27 cellular contexts compared by ENCODE assay signal in genomic region chr4:73751830-73752229, GRCh38. TPM values are rescaled to one million over a fixed set of nuclear protein-coding genes. Genes with fewer than 3 reads are reported as not detected.
DNase-seq lines count a peak whose midpoint lies in the region; ATAC-seq, FAIRE-seq and TF ChIP-seq lines count a peak whose summit lies in the region.
"Had no signal": no experiment of that assay in that cellular context is flagged by ENCODE, and none has a peak within 500 bp of the region (broad histone marks: within the 10 kb centered on the region; RNA-seq: fewer than 3 reads in every experiment).

No MANE protein-coding gene starts in this region.

- H2AFZ ChIP-seq in HepG2 (ENCODE audit: low read length), result no peak overlapping the region
- no peak overlapping the region for H2AFZ ChIP-seq in IMR-90 (replicated peaks; ENCODE audit: low read length, poor library complexity)
- no peak overlapping the region for H2AFZ ChIP-seq in K562 (ENCODE audit: low read depth, low read length)
- peak overlapping the region; percentile 53 for H2AFZ ChIP-seq in smooth muscle cell (ENCODE audit: low read depth)

- H3K9me1 ChIP-seq in IMR-90 (ENCODE audit: insufficient read depth, low read length) (0 out of 2 replicates have a peak, but pooled peaks cover 4% of the 10 kb centered on the region), K562 (ENCODE audit: control insufficient read depth, insufficient read depth, low read length) (no peaks in the 10 kb centered on the region)

- BruUV-seq in HepG2 (replicated peaks; lab: Mats Ljungman, UMichigan) (no TSS peak), IMR-90 (replicated peaks; lab: Mats Ljungman, UMichigan) (no TSS peak), K562 (replicated peaks; lab: Mats Ljungman, UMichigan) (no TSS peak)

- no peaks in the 10 kb centered on the region for H3K79me2 ChIP-seq in HepG2 (ENCODE audit: insufficient read depth, low read length)
- no peaks in the 10 kb centered on the region for H3K79me2 ChIP-seq in K562 (ENCODE audit: control insufficient read depth, insufficient read depth, low read length)
- no peaks in the 10 kb centered on the region for H3K79me2 ChIP-seq in smooth muscle cell (ENCODE audit: low read depth)

- H2AK9ac ChIP-seq in IMR-90 (replicated peaks; ENCODE audit: low read depth, low read length, poor library complexity), result no peak overlapping the region

- intact Hi-C loops in HepG2 (cut with micrococcal nuclease; ENCODE audit: unreplicated experiment), result no loop called here
- intact Hi-C loops in right lobe of liver (cut with DNase I), result no loop called here
- intact Hi-C loops in IMR-90 (cut with micrococcal nuclease), result no loop called here
- intact Hi-C loops in K562 (cut with micrococcal nuclease), result no loop called here
- intact Hi-C loops in left cardiac atrium (cut with DNase I), result no loop called here

- no peaks in the 10 kb centered on the region for H3K79me1 ChIP-seq in IMR-90 (ENCODE audit: low read depth in 1 of 2, low read length in 2 of 2)

- no peak overlapping the region for H3K4me3 ChIP-seq in HepG2 (replicated peaks in 1 of 3; ENCODE audit: insufficient read depth in 1 of 3, low read depth in 2 of 3, low read length in 3 of 3)
- H3K4me3 ChIP-seq in right lobe of liver, result no peak overlapping the region
- H3K4me3 ChIP-seq in IMR-90 (ENCODE audit: insufficient read depth, low read depth, low read length), result no peak overlapping the region
- no peak overlapping the region for H3K4me3 ChIP-seq in K562
- H3K4me3 ChIP-seq in smooth muscle cell, result no peak overlapping the region
- H3K4me3 ChIP-seq: BLaER1 treated with 17β-estradiol and CSF1 and Interleukin-3, amounts not matched to agents 10 nM and 100 nM; GM12878 had no signal

- H3K4me2 ChIP-seq in HepG2 (ENCODE audit: low read depth, low read length), result no peak overlapping the region
- H3K4me2 ChIP-seq in IMR-90 (ENCODE audit: low read depth, low read length), result no peak overlapping the region
- H3K4me2 ChIP-seq in K562 (ENCODE audit: insufficient read depth, low read length), result no peak overlapping the region
- no peak overlapping the region for H3K4me2 ChIP-seq in smooth muscle cell

- H3K27ac ChIP-seq in HepG2 (ENCODE audit: extremely low read length, insufficient read depth, low read length) (no peak overlapping the region), right lobe of liver (no peak overlapping the region), IMR-90 (ENCODE audit: insufficient read depth, low read length) (no peak overlapping the region), K562 (ENCODE audit: extremely low read depth, low read depth, low read length) (no peak overlapping the region), smooth muscle cell (ENCODE audit: low read depth) (no peak overlapping the region)
- H3K27ac ChIP-seq: 22Rv1, C4-2B had no signal

- H2AK5ac ChIP-seq in IMR-90 (ENCODE audit: low read depth, low read length), result no peak overlapping the region

- no peak overlapping the region for H3K18ac ChIP-seq in IMR-90 (ENCODE audit: low read depth, low read length)

- H4K8ac ChIP-seq in IMR-90 (ENCODE audit: low read depth in 2 of 2, low read length in 2 of 2), result no peak overlapping the region

- no peaks in the 10 kb centered on the region for H3K9me3 ChIP-seq in HepG2 (ENCODE audit: low read length)
- no peaks in the 10 kb centered on the region for H3K9me3 ChIP-seq in right lobe of liver
- no peaks in the 10 kb centered on the region for H3K9me3 ChIP-seq in IMR-90 (ENCODE audit: control insufficient read depth, insufficient read depth, low read length)
- no peaks in the 10 kb centered on the region for H3K9me3 ChIP-seq in K562 (replicated peaks; ENCODE audit: control insufficient read depth, insufficient read depth, low read depth, low read length)
- H3K9me3 ChIP-seq in smooth muscle cell (replicated peaks; ENCODE audit: low read depth), result no peaks in the 10 kb centered on the region
- H3K9me3 ChIP-seq: BLaER1 treated with 17β-estradiol and CSF1 and Interleukin-3, amounts not matched to agents 10 nM and 100 nM had no signal

- H3K36me3 ChIP-seq in HepG2 (replicated peaks in 1 of 2; ENCODE audit: control insufficient read depth in 1 of 2, insufficient read depth in 2 of 2, low read length in 2 of 2) (no peaks in the 10 kb centered on the region), right lobe of liver (no peaks in the 10 kb centered on the region), IMR-90 (ENCODE audit: control insufficient read depth, insufficient read depth, low read length) (no peaks in the 10 kb centered on the region), K562 (ENCODE audit: control insufficient read depth, insufficient read depth, low read length) (no peaks in the 10 kb centered on the region), smooth muscle cell (ENCODE audit: low read depth) (no peaks in the 10 kb centered on the region)
- H3K36me3 ChIP-seq: BLaER1 treated with 17β-estradiol and CSF1 and Interleukin-3, amounts not matched to agents 10 nM and 100 nM had no signal

- ATAC-seq in HepG2 (no peak), right lobe of liver (no peak), IMR-90 (ENCODE audit: low read depth) (no peak), K562 (no peak), left cardiac atrium (no peak)

- no peaks in the 10 kb centered on the region for H4K20me1 ChIP-seq in HepG2 (ENCODE audit: insufficient read depth, low read length)
- H4K20me1 ChIP-seq in IMR-90 (ENCODE audit: insufficient read depth, low read length), result no peaks in the 10 kb centered on the region
- no peaks in the 10 kb centered on the region for H4K20me1 ChIP-seq in K562 (replicated peaks; ENCODE audit: control insufficient read depth, insufficient read depth, low read length)
- no peaks in the 10 kb centered on the region for H4K20me1 ChIP-seq in smooth muscle cell (ENCODE audit: low read depth)
- H4K20me1 ChIP-seq: BLaER1 treated with 17β-estradiol and CSF1 and Interleukin-3, amounts not matched to agents 10 nM and 100 nM had no signal

- H2BK5ac ChIP-seq in IMR-90 (ENCODE audit: low read depth, low read length, poor library complexity, severe bottlenecking), result no peak overlapping the region

- TF ChIP-seq POLR2A in HepG2 (IDR thresholded peaks at IDR 0.05; ENCODE audit: insufficient read depth in 1 of 2, low read depth in 2 of 2, low read length in 2 of 2) (no peak), right lobe of liver (IDR thresholded peaks at IDR 0.05) (no peak), IMR-90 (IDR thresholded peaks at IDR 0.05; ENCODE audit: low read depth, low read length) (no peak), K562 (conservative IDR thresholded peaks at IDR 0.05) (no peak)

- H3K27me3 ChIP-seq in HepG2 (ENCODE audit: control insufficient read depth in 1 of 2, insufficient read depth in 2 of 2, low read length in 2 of 2) (no peaks in the 10 kb centered on the region; a peak in 1 of 5 replicates), right lobe of liver (no peaks in the 10 kb centered on the region), IMR-90 (ENCODE audit: control insufficient read depth, insufficient read depth, low read length) (no peaks in the 10 kb centered on the region; the same call in 1 of the 2 replicates), K562 (ENCODE audit: control insufficient read depth in 2 of 2, insufficient read depth in 2 of 2, low read length in 2 of 2) (no peaks in the 10 kb centered on the region), smooth muscle cell (ENCODE audit: low read depth) (peaks cover 8% of the 10 kb centered on the region)
- H3K27me3 ChIP-seq: BLaER1 treated with 17β-estradiol and CSF1 and Interleukin-3, amounts not matched to agents 10 nM and 100 nM had no signal

- DNase-seq in HepG2 (ENCODE audit: low spot score), result no peak
- no peak for DNase-seq in right lobe of liver
- DNase-seq in IMR-90, result no peak
- DNase-seq in K562 (ENCODE audit: extremely low read depth in 1 of 4, low spot score in 3 of 4), result no peak
- no peak for DNase-seq in smooth muscle cell (lab: John Stamatoyannopoulos, UW; ENCODE audit: unreplicated experiment)
- DNase-seq in left cardiac atrium, result no peak
- DNase-seq in AG08395 (ENCODE audit: low spot score), result no peak
- no peak for DNase-seq in HTR-8/SVneo (ENCODE audit: insufficient read length, low spot score)
- DNase-seq: ACHN; CD4-positive, alpha-beta memory T cell; CD4-positive, CD25-positive, alpha-beta regulatory T cell; CD8-positive, alpha-beta memory T cell; COR-L47; DMS 273 treated with DMSO at 0.1 percent for 48 hours; DMS153; DMS53; DMS79; DND-41; EL; GDM1 had no signal

- no peak for FAIRE-seq in HepG2 (lab: Jason Lieb, UNC)
- no peak for FAIRE-seq in K562 (lab: Jason Lieb, UNC)
- no peak for FAIRE-seq in HTR-8/SVneo (lab: Jason Lieb, UNC)
- FAIRE-seq: GM12892, GM18507 had no signal

- H3K4ac ChIP-seq in IMR-90 (ENCODE audit: low read depth, low read length), result no peak overlapping the region

- TF ChIP-seq CTCF in HepG2 (CRISPR knock-in tag; IDR thresholded peaks at IDR 0.05) (no peak), right lobe of liver (IDR thresholded peaks at IDR 0.05) (no peak), IMR-90 (conservative IDR thresholded peaks at IDR 0.05; ENCODE audit: low read depth, low read length) (no peak), K562 (IDR thresholded peaks at IDR 0.05 in 2 of 3, conservative IDR thresholded peaks at IDR 0.05 in 1 of 3; ENCODE audit: insufficient read depth in 2 of 3, low read depth in 1 of 3, low read length in 3 of 3) (no peak), smooth muscle cell (IDR thresholded peaks at IDR 0.05; ENCODE audit: borderline replicate concordance, insufficient read depth, poor library complexity, severe bottlenecking) (no peak)

- no peak overlapping the region for H2BK120ac ChIP-seq in IMR-90 (ENCODE audit: low read depth, low read length)

- no peak overlapping the region for H3K23ac ChIP-seq in IMR-90 (ENCODE audit: low read depth, low read length)

- TF ChIP-seq EP300 in HepG2 (IDR thresholded peaks at IDR 0.05; ENCODE audit: low read depth in 2 of 2, low read length in 2 of 2) (no peak), HepG2 (CRISPR knock-in tag; IDR thresholded peaks at IDR 0.05; ENCODE audit: borderline replicate concordance) (no peak), K562 (IDR thresholded peaks at IDR 0.05; ENCODE audit: low read length) (no peak)

- H3K4me1 ChIP-seq in HepG2 (ENCODE audit: insufficient read depth, low read length) (no peaks in the 10 kb centered on the region), right lobe of liver (no peaks in the 10 kb centered on the region), IMR-90 (ENCODE audit: control insufficient read depth, insufficient read depth, low read length) (no peaks in the 10 kb centered on the region), K562 (replicated peaks in 1 of 2; ENCODE audit: control insufficient read depth in 2 of 2, insufficient read depth in 2 of 2, low read length in 2 of 2) (peaks cover 0 to 6% of the 10 kb centered on the region in 2 experiments; a peak in 1 of 5 replicates), smooth muscle cell (ENCODE audit: low read depth) (no peaks in the 10 kb centered on the region)

- H4K91ac ChIP-seq in IMR-90 (ENCODE audit: insufficient read depth, low read depth, low read length), result no peak overlapping the region

- WGBS in HepG2 (ENCODE audit: low lambda C conversion rate), result 3% methylated on average over 1 of the region's 1 CpG
- 80% methylated on average over 1 of the region's 1 CpG for WGBS in right lobe of liver (ENCODE audit: insufficient coverage, low coverage, low lambda C conversion rate, missing lambda C conversion rate)
- WGBS in IMR-90 (ENCODE audit: extremely low coverage in 2 of 2, insufficient read length in 1 of 2), 2 experiments, result no CpG with 5 or more reads among the region's 1 CpG
- 92% methylated on average over 1 of the region's 1 CpG for WGBS in K562 (ENCODE audit: insufficient coverage, low coverage, missing lambda C conversion rate)
- WGBS in smooth muscle cell (ENCODE audit: low lambda C conversion rate), result 96% methylated on average over 1 of the region's 1 CpG

- H2BK15ac ChIP-seq in IMR-90 (ENCODE audit: low read depth, low read length), result no peak overlapping the region

- no peak overlapping the region for H4K5ac ChIP-seq in IMR-90 (ENCODE audit: low read depth, low read length)

- POLR2A ChIA-PET in HepG2 (lab: Yijun Ruan, JAX), result no interaction called here
- POLR2A ChIA-PET in IMR-90 (lab: Charles Lee; ENCODE audit: unreplicated experiment), result no interaction called here
- POLR2A ChIA-PET in K562 (lab: Yijun Ruan, JAX), result no interaction called here

- dilution Hi-C loops in IMR-90 (cut with HindIII; ENCODE audit: low sequenced_read_pairs, unreplicated experiment), result no loop called here

- no peak overlapping the region for H3K56ac ChIP-seq in IMR-90 (ENCODE audit: extremely low read depth, insufficient read depth, low read length)

- TF ChIP-seq RAD21 in HepG2 (CRISPR knock-in tag; IDR thresholded peaks at IDR 0.05) (no peak), IMR-90 (IDR thresholded peaks at IDR 0.05; ENCODE audit: low read length) (no peak), K562 (CRISPR knock-in tag; conservative IDR thresholded peaks at IDR 0.05 in 1 of 2, IDR thresholded peaks at IDR 0.05 in 1 of 2) (no peak)

- H2BK20ac ChIP-seq in IMR-90 (ENCODE audit: low read depth, low read length), result no peak overlapping the region

- H3K14ac ChIP-seq in IMR-90 (replicated peaks; ENCODE audit: low read depth, low read length), result no peak overlapping the region

- in situ Hi-C loops in HepG2 (cut with HindIII; ENCODE audit: extremely low pct_ligation_motif_present, low pct_unique_long_range_greater_than_20kb), result no loop called here
- in situ Hi-C loops in IMR-90 (cut with MboI; ENCODE audit: low sequenced_read_pairs), result no loop called here
- in situ Hi-C loops in K562 (cut with MboI), result no loop called here

- H3F3A ChIP-seq in smooth muscle cell (ENCODE audit: low read depth), result no peaks in the 10 kb centered on the region

- CTCF ChIA-PET in HepG2 (lab: Yijun Ruan, JAX; ENCODE audit: low intra/inter-chr PET ratio, low total read pairs) (no interaction called here), IMR-90 (lab: Yijun Ruan, JAX) (no interaction called here), K562 (lab: Yijun Ruan, JAX; ENCODE audit: low intra/inter-chr PET ratio) (no interaction called here)

- H3K9ac ChIP-seq in HepG2 (ENCODE audit: insufficient read depth, low read depth, low read length), result no peak overlapping the region
- H3K9ac ChIP-seq in IMR-90 (ENCODE audit: low read depth, low read length), result no peak overlapping the region
- H3K9ac ChIP-seq in K562 (ENCODE audit: insufficient read depth in 1 of 2, low read depth in 2 of 2, low read length in 2 of 2), result no peak overlapping the region
- no peak overlapping the region for H3K9ac ChIP-seq in smooth muscle cell (ENCODE audit: low read depth)
- H3K9ac ChIP-seq: BLaER1 treated with 17β-estradiol and CSF1 and Interleukin-3, amounts not matched to agents 10 nM and 100 nM had no signal

RNA-seq across cellular contexts. Expression of gene CXCL8, which starts 11.5 kb away (rescaled TPM):
- total RNA-seq in HepG2 (2016; rRNA removed; fragmentation: Illumina TruSeq; extraction: Trizol), result 4.9 and 7.8 TPM in 2 replicates
- 6.3 TPM in 2 replicates for total RNA-seq in HepG2 (2016; cell fraction: cytosol; rRNA removed; fragmentation: Illumina TruSeq; extraction: Trizol; ENCODE audit: low read depth)
- 4.5 and 8.5 TPM in 2 replicates for total RNA-seq in HepG2 (2016; cell fraction: insoluble cytoplasmic fraction; rRNA removed; fragmentation: Illumina TruSeq; extraction: Trizol)
- 8.4 and 12.9 TPM in 2 replicates for total RNA-seq in HepG2 (2016; cell fraction: membrane; rRNA removed; fragmentation: Illumina TruSeq; extraction: Trizol)
- total RNA-seq in HepG2 (2016; cell fraction: nucleus; rRNA removed; fragmentation: Illumina TruSeq; extraction: Trizol), result 10.4 and 13.0 TPM in 2 replicates
- polyA plus RNA-seq in HepG2 (2011; rRNA removed), result 1.2 and 1.8 TPM in 2 replicates
- 0.40 and 0.65 TPM in 2 replicates for polyA plus RNA-seq in HepG2 (2011; cell fraction: cytosol; rRNA removed)
- polyA plus RNA-seq in HepG2 (2011; cell fraction: nucleus; rRNA removed), result 0.24 and 0.33 TPM in 2 replicates
- polyA plus RNA-seq in HepG2 (2012), result 0.21 and 0.87 TPM in 2 replicates
- polyA plus RNA-seq in HepG2 (2016; cell fraction: cytosol; fragmentation: Illumina TruSeq; extraction: Trizol; ENCODE audit: low read depth), result 2.0 and 2.3 TPM in 2 replicates
- polyA plus RNA-seq in HepG2 (2016; cell fraction: insoluble cytoplasmic fraction; fragmentation: Illumina TruSeq; extraction: Trizol; ENCODE audit: low read depth), result 3.1 TPM in 2 replicates
- polyA plus RNA-seq in HepG2 (2016; cell fraction: membrane; fragmentation: Illumina TruSeq; extraction: Trizol; ENCODE audit: low read depth), result 2.6 and 3.7 TPM in 2 replicates
- 12.4 and 13.0 TPM in 2 replicates for polyA plus RNA-seq in HepG2 (2016; cell fraction: nucleus; fragmentation: Illumina TruSeq; extraction: Trizol; ENCODE audit: insufficient read depth, low read depth)
- 0.60 and 2.4 TPM in 2 replicates for polyA minus RNA-seq in HepG2 (2011; rRNA and poly(A)+ RNA removed; ENCODE audit: low replicate concordance)
- polyA minus RNA-seq in HepG2 (2011; cell fraction: cytosol; rRNA and poly(A)+ RNA removed), result 0.62 and 1.3 TPM in 2 replicates
- polyA minus RNA-seq in HepG2 (2011; cell fraction: nucleus; rRNA and poly(A)+ RNA removed), result 1.2 and 1.9 TPM in 2 replicates
- 10 to 100 TPM in 3 of 6 experiments, 1 to 10 TPM in 1, under 1 TPM in 2; 0.31 to 32.8 (median 12.9) TPM for total RNA-seq in right lobe of liver
- 2.7 and 3.3 TPM in 2 replicates for total RNA-seq in IMR-90 (2012; rRNA removed)
- polyA plus RNA-seq in IMR-90 (2012; rRNA removed), result 2.2 and 3.0 TPM in 2 replicates
- polyA plus RNA-seq in IMR-90 (2012; cell fraction: cytosol; rRNA removed), result 0.67 and 2.0 TPM in 2 replicates
- 0.67 and 14.4 TPM in 2 replicates for polyA plus RNA-seq in IMR-90 (2012; cell fraction: nucleus; rRNA removed; ENCODE audit: low replicate concordance)
- total RNA-seq in K562 (2011; cell fraction: chromatin; rRNA removed; ENCODE audit: low replicate concordance), result 5.3 and 6.5 TPM in 2 replicates
- 5.8 and 9.7 TPM in 2 replicates for total RNA-seq in K562 (2011; cell fraction: nucleolus; rRNA removed)
- total RNA-seq in K562 (2011; cell fraction: nucleoplasm; rRNA removed), result 6.0 and 11.8 TPM in 2 replicates
- total RNA-seq in K562 (2014; rRNA removed), result 1.8 and 2.2 TPM in 2 replicates
- total RNA-seq in K562 (2014; rRNA removed; fragmentation: Illumina TruSeq; extraction: Trizol), result 4.8 and 6.2 TPM in 2 replicates
- 1.0 and 1.6 TPM in 2 replicates for total RNA-seq in K562 (2015; rRNA removed; fragmentation: Illumina TruSeq; extraction: Trizol)
- 3.2 and 3.3 TPM in 2 replicates for total RNA-seq in K562 (2021)
- polyA plus RNA-seq in K562 (2011; rRNA removed), result 3.4 and 7.7 TPM in 2 replicates
- 1.00 and 1.1 TPM in 2 replicates for polyA plus RNA-seq in K562 (2011; cell fraction: cytosol; rRNA removed)
- polyA plus RNA-seq in K562 (2011; cell fraction: nucleus; rRNA removed), result 6.8 and 9.9 TPM in 2 replicates
- polyA plus RNA-seq in K562 (2012), result 8.8 and 15.3 TPM in 2 replicates
- polyA plus RNA-seq in K562 (2014; fragmentation: Illumina TruSeq; extraction: Trizol), result 2.9 and 3.3 TPM in 2 replicates
- 1 to 10 TPM; 5.8 to 6.9 TPM for polyA plus RNA-seq in K562 (2014; fragmentation: Nextera tagmentation; extraction: Ambion mirVana)
- polyA plus RNA-seq in K562 (2014; rRNA removed), result 2.5 and 2.8 TPM in 2 replicates
- polyA minus RNA-seq in K562 (2011; rRNA and poly(A)+ RNA removed), result 5.1 and 7.4 TPM in 2 replicates
- polyA minus RNA-seq in K562 (2011; cell fraction: cytosol; rRNA and poly(A)+ RNA removed), result 3.6 and 6.0 TPM in 2 replicates
- polyA minus RNA-seq in K562 (2011; cell fraction: nucleus; rRNA and poly(A)+ RNA removed), result 4.9 and 5.5 TPM in 2 replicates
- 28.7 and 37.9 TPM in 2 replicates for total RNA-seq in smooth muscle cell
- polyA plus RNA-seq in smooth muscle cell, result 8.7 and 10.2 TPM in 2 replicates
- 1 to 10 TPM in 1 of 2 donors, under 1 TPM in 1; 0.82 to 3.1 TPM for total RNA-seq in left cardiac atrium
- total RNA-seq: G401 had no signal
- polyA plus RNA-seq: CD8-positive, alpha-beta memory T cell had no signal

Comparison
In these comparisons a context has a peak if more than half of its experiments do, and no peak if none do; other contexts are left out.
1. Of the 241 proteins assayed by ChIP-seq in both HepG2 and K562: peak only in HepG2: none; only in K562: MAFG; in both: MAFF and MAFK; in neither: 238.